In genomic region chr17:38877130-38877851, GRCh38 we compare ENCODE assay signal across 8 cellular contexts. TPM values are rescaled to one million over a fixed set of nuclear protein-coding genes. Genes with fewer than 3 reads are reported as not detected.
DNase-seq lines count a peak whose midpoint lies in the region; ATAC-seq and TF ChIP-seq lines count a peak whose summit lies in the region.

No MANE protein-coding gene starts in this region.

- H3K9me3 ChIP-seq in left ventricle myocardium inferior (replicated peaks) (no peaks in the 10 kb centered on the region), iPS-20b (ENCODE audit: insufficient read depth, low read depth, low read length) (no peaks in the 10 kb centered on the region), upper lobe of right lung (no peaks in the 10 kb centered on the region)

- peaks cover 100% of the 10 kb centered on the region for H3K4me1 ChIP-seq in left ventricle myocardium inferior
- peaks cover 54% of the 10 kb centered on the region for H3K4me1 ChIP-seq in iPS-20b (ENCODE audit: insufficient read depth, low read length)
- peaks cover 86% of the 10 kb centered on the region for H3K4me1 ChIP-seq in upper lobe of right lung

- CTCF ChIA-PET in WTC11 (lab: Charles Lee), result interaction anchor here (1.0 to 1.6 kb wide), 5 partner anchors 9 to 47 kb away, joined by 3 to 6 read pairs (median 3); no protein-coding TSS in a partner anchor

- H3K27ac Mint-ChIP-seq in WTC11, result peak overlapping the region; percentile 87; the same call in 1 of the 2 replicates

- intact Hi-C loops in left ventricle myocardium inferior (cut with micrococcal nuclease) (no loop called here), left cardiac atrium (cut with DNase I) (no loop called here), upper lobe of right lung (cut with DNase I) (no loop called here)

- no peaks in the 10 kb centered on the region for H3K27me3 Mint-ChIP-seq in WTC11 (ENCODE audit: low read depth)

- DNase-seq in left ventricle myocardium inferior (no peak), left cardiac atrium (no peak), WTC11 (ENCODE audit: low spot score) (peak; percentile 42), upper lobe of right lung (no peak), GM13976 (ENCODE audit: low spot score) (no peak), AML-193 (lab: John Stamatoyannopoulos, UW) (no peak)

- peak overlapping the region; percentile 11 for H3K4me3 ChIP-seq in left ventricle myocardium inferior
- peak overlapping the region; percentile 35; the same call in 1 of the 2 replicates for H3K4me3 ChIP-seq in iPS-20b (ENCODE audit: low read length)
- H3K4me3 ChIP-seq in upper lobe of right lung, result no peak overlapping the region

- no peak for ATAC-seq in left cardiac atrium
- peak; percentile 29 for ATAC-seq in WTC11
- ATAC-seq in upper lobe of right lung, result peak; percentile 1
- no peak for ATAC-seq in GM21737 (IDR thresholded peaks at IDR 0.05; ENCODE audit: unreplicated experiment)

- H3K27ac ChIP-seq in left ventricle myocardium inferior (replicated peaks), result peak overlapping the region; percentile 57
- H3K27ac ChIP-seq in iPS-20b (ENCODE audit: low read length), result peak overlapping the region; percentile 54
- peak overlapping the region; percentile 51 for H3K27ac ChIP-seq in upper lobe of right lung

- no peak for TF ChIP-seq CTCF in left ventricle myocardium inferior (IDR thresholded peaks at IDR 0.05; ENCODE audit: borderline replicate concordance)
- no peak for TF ChIP-seq CTCF in WTC11 (IDR thresholded peaks at IDR 0.05)
- TF ChIP-seq CTCF in upper lobe of right lung (IDR thresholded peaks at IDR 0.05), result no peak
- TF ChIP-seq CTCF in GM13976 (IDR thresholded peaks at IDR 0.05; ENCODE audit: borderline replicate concordance, control extremely low read depth, extremely low read depth, insufficient read depth, missing control alignments), result no peak

- H3K36me3 ChIP-seq in left ventricle myocardium inferior, result peaks cover 26% of the 10 kb centered on the region
- peaks cover 35% of the 10 kb centered on the region for H3K36me3 ChIP-seq in iPS-20b (ENCODE audit: insufficient read depth, low read depth, low read length)
- H3K36me3 ChIP-seq in upper lobe of right lung, result peaks cover 34% of the 10 kb centered on the region

- no peak overlapping the region for H3K4me3 Mint-ChIP-seq in WTC11

- POLR2A ChIA-PET in WTC11 (lab: Charles Lee), result interaction anchor here (0.7 to 1.2 kb wide), 2 partner anchors 8 to 23 kb away, joined by 3 to 8 read pairs; no protein-coding TSS in a partner anchor

- H3K9ac ChIP-seq in iPS-20b (ENCODE audit: low read depth, low read length), result peak overlapping the region; percentile 21; the same call in 1 of the 2 replicates

- no peaks in the 10 kb centered on the region for H3K27me3 ChIP-seq in left ventricle myocardium inferior (ENCODE audit: low read depth)
- H3K27me3 ChIP-seq in iPS-20b (ENCODE audit: insufficient read depth, low read length), result no peaks in the 10 kb centered on the region
- no peaks in the 10 kb centered on the region for H3K27me3 ChIP-seq in upper lobe of right lung

- in situ Hi-C loops in GM13976 (cut with MboI; ENCODE audit: low sequenced_read_pairs, unreplicated experiment), result no loop called here

- peaks cover 11% of the 10 kb centered on the region for H3K36me3 Mint-ChIP-seq in WTC11

- peaks cover 95% of the 10 kb centered on the region for H3K4me1 Mint-ChIP-seq in WTC11

- no peaks in the 10 kb centered on the region for H3K9me3 Mint-ChIP-seq in WTC11

TF ChIP-seq in WTC11, 78 proteins besides CTCF, POLR2A, EP300 and RAD21:
- no peak for TF ChIP-seq ZNF423 (CRISPR knock-in tag; IDR thresholded peaks at IDR 0.05)
- TF ChIP-seq MAX (CRISPR knock-in tag; IDR thresholded peaks at IDR 0.05), result 0 out of 2 replicates have a peak, but pooled peaks have one; percentile 13

RNA-seq across cellular contexts. Expression of gene LASP1, which starts 7.4 kb away (rescaled TPM):
- 29.4 TPM for total RNA-seq in left ventricle myocardium inferior
- total RNA-seq in left cardiac atrium, result 10 to 100 TPM; 51.8 to 55.0 TPM
- total RNA-seq in WTC11 (2021), result 126 to 139 TPM (median 128 TPM) in 3 replicates
- total RNA-seq in upper lobe of right lung, result 158 TPM

RNA-seq across cellular contexts. Expression of gene RPL23, which starts 23.8 kb away (rescaled TPM):
- total RNA-seq in left ventricle myocardium inferior, result 760 TPM
- 100 to 1,000 TPM; 892 to 925 TPM for total RNA-seq in left cardiac atrium
- 1,832 to 2,028 TPM (median 1,945 TPM) in 3 replicates for total RNA-seq in WTC11 (2021)
- 1,142 TPM for total RNA-seq in upper lobe of right lung

RNA-seq across cellular contexts. Expression of gene CWC25, which starts 52.2 kb away (rescaled TPM):
- total RNA-seq in left ventricle myocardium inferior (8.7 TPM), left cardiac atrium (10 to 100 TPM in 1 of 2 donors, 1 to 10 TPM in 1; 8.5 to 12.1 TPM), WTC11 (2021) (16.1 to 17.3 TPM (median 17.1 TPM) in 3 replicates), upper lobe of right lung (22.2 TPM)

Comparison
In these comparisons a context has a peak if more than half of its experiments do, and no peak if none do; other contexts are left out.
1. ATAC-seq: peak in WTC11 (single experiment) and upper lobe of right lung (single experiment); none in left cardiac atrium (0 of 2) and GM21737 (single experiment).
2. Peak in every context shown above with its lines, with median percentiles within 50 percentile points of each other: H3K27ac ChIP-seq.